ENCODE assay signal across 21 cellular contexts in the genomic region with DNA sequence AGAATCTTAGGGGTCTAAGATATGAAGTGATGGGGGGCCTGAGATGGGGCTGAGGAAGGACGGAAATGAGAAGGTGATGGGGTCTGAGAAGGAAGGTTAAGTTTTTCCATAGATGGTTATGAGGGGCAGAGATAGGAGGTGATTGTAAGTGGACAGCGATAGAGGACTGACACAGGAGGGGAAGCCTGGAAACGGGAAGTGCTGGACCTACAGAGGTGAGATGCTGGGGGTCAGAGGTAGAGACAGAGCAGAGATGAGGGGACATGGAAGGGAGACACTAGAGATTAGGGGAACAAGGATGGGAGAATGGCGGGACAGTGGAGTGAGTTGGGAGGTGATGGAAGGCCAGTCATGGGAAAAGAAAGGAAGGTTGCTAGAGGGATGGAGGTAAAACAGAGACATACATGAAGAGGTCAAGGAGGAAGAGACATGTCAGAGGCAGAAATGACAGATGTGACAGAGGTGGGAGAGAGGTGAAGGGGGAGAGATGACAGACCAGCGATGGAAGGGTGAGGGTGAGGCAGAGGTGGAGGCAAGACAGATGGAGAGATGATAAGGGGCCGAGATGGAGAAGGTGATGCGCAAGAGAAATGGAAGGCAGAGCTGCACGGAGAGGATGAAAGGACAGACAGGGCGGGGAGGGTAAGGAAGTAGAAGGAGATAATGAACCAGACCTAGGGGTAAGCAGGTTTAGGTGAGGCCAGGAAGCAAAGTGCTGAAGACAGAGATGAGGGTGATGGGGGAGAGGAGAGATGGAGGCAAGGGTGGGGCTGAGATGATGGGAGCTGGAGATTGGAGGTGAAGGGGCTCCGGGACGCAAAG. TPM values are rescaled to one million over a fixed set of nuclear protein-coding genes. Genes with fewer than 3 reads are reported as not detected.
DNase-seq lines count a peak whose midpoint lies in the region; ATAC-seq and TF ChIP-seq lines count a peak whose summit lies in the region.
"Had no signal": no experiment of that assay in that cellular context is flagged by ENCODE, and none has a peak within 500 bp of the region (broad histone marks: within the 10 kb centered on the region; RNA-seq: fewer than 3 reads in every experiment).

No MANE protein-coding gene starts in this region.

- intact Hi-C loops in heart left ventricle (cut with DNase I) (no loop called here), Right ventricle myocardium inferior (cut with DNase I) (no loop called here), uterus (cut with DNase I; ENCODE audit: low total_unique reads) (no loop called here), head of caudate nucleus (cut with DNase I) (no loop called here)

- TF ChIP-seq CTCF in heart left ventricle (IDR thresholded peaks at IDR 0.05): no peak
- no peak for TF ChIP-seq CTCF in uterus (IDR thresholded peaks at IDR 0.05)

- H3K9me3 ChIP-seq in heart left ventricle: no peaks in the 10 kb centered on the region
- no peaks in the 10 kb centered on the region for H3K9me3 ChIP-seq in muscle layer of colon (ENCODE audit: low read length)
- no peaks in the 10 kb centered on the region for H3K9me3 ChIP-seq in uterus
- H3K9me3 ChIP-seq: thyroid gland had no signal

- H3K27me3 ChIP-seq in heart left ventricle (peaks cover 12 to 81% (median 32%) of the 10 kb centered on the region in 9 donors), muscle layer of colon (ENCODE audit: control insufficient read depth in 1 of 2, insufficient read depth in 2 of 2, low read length in 2 of 2) (peaks cover 0 to 6% of the 10 kb centered on the region in 2 donors), uterus (no peaks in the 10 kb centered on the region)

- ATAC-seq in heart left ventricle (no peak), Right ventricle myocardium inferior (no peak), HG02610 (IDR thresholded peaks at IDR 0.05; ENCODE audit: unreplicated experiment) (no peak)
- ATAC-seq: natural killer cell treated with Interleukin-12 subunit alpha and Interleukin-12 subunit beta and Interleukin-15 and Interleukin-18, amount 100 ng/mL, for 72 hours; stimulated activated effector memory CD8-positive, alpha-beta T cell treated with anti-CD3 and anti-CD28 coated beads, Interleukin-12 subunit alpha, Interleukin-12 subunit beta, amount 100 ng/mL, for 72 hours had no signal

- H3K4me1 ChIP-seq in heart left ventricle (peaks cover 0 to 25% (median 0%) of the 10 kb centered on the region in 12 donors), muscle layer of colon (ENCODE audit: insufficient read depth, low read length) (peaks cover 45% of the 10 kb centered on the region), uterus (peaks cover 0 to 8% of the 10 kb centered on the region in 2 donors)

- H3K4me3 ChIP-seq in heart left ventricle (peak overlapping the region in 7 of 12 donors; percentile 18 to 52 (median 37)), muscle layer of colon (ENCODE audit: low read depth in 1 of 2, low read length in 2 of 2) (peak overlapping the region; percentile 51 to 77), uterus (peak overlapping the region; percentile 61)

- DNase-seq in heart left ventricle (no peak), Right ventricle myocardium inferior (ENCODE audit: missing footprints) (no peak), caudate nucleus (lab: John Stamatoyannopoulos, UW) (no peak), uterus (no peak), NCI-H2029 treated with DMSO at 0.1 percent for 48 hours (lab: John Stamatoyannopoulos, UW) (no peak), head of caudate nucleus (no peak)
- DNase-seq: ACHN; activated CD4-positive, alpha-beta T cell treated with anti-CD3 and anti-CD28 coated beads, Interleukin-2, amount 50 U/mL, for 4 hours; activated naive CD4-positive, alpha-beta T cell treated with anti-CD3 and anti-CD28 coated beads, Interleukin-2, amount 50 U/mL, for 16 hours; activated T-cell treated with anti-CD3 and anti-CD28 coated beads, Interleukin-2, amount 50 U/mL, for 24 hours; CD4-positive, CD25-positive, alpha-beta regulatory T cell; islet precursor cell; NCI-H187; NCI-H446 treated with DMSO at 0.1 percent for 48 hours; thyroid gland had no signal

- no peaks in the 10 kb centered on the region for H3K36me3 ChIP-seq in heart left ventricle
- H3K36me3 ChIP-seq in muscle layer of colon (ENCODE audit: insufficient read depth, low read length): no peaks in the 10 kb centered on the region
- H3K36me3 ChIP-seq in uterus: no peaks in the 10 kb centered on the region
- H3K36me3 ChIP-seq: thyroid gland had no signal

- H3K27ac ChIP-seq in heart left ventricle (peak overlapping the region in 1 of 12 donors; percentile 70), caudate nucleus (ENCODE audit: low read depth, low read length) (peak overlapping the region; percentile 3), muscle layer of colon (ENCODE audit: low read depth, low read length) (peak overlapping the region; percentile 52), uterus (peak overlapping the region; percentile 41 to 69)
- H3K27ac ChIP-seq: thyroid gland had no signal

- no peak for TF ChIP-seq POLR2A in heart left ventricle (IDR thresholded peaks at IDR 0.05)
- no peak for TF ChIP-seq POLR2A in uterus (IDR thresholded peaks at IDR 0.05)

- 40 to 51% (median 46%) methylated on average over 11 of the region's 11 CpGs for WGBS in heart left ventricle, 4 donors

- H3K9ac ChIP-seq in muscle layer of colon (ENCODE audit: low read length): no peak overlapping the region

RNA-seq across cellular contexts. Expression of gene SLC22A12, which starts 50.8 kb away (rescaled TPM):
- total RNA-seq in heart left ventricle (not detected), Right ventricle myocardium inferior (not detected), uterus (not detected)
- not detected for polyA plus RNA-seq in heart left ventricle
- total RNA-seq: CD4-positive, CD25-positive, alpha-beta regulatory T cell; natural killer cell treated with Interleukin-12 subunit alpha and Interleukin-12 subunit beta and Interleukin-15 and Interleukin-18, amount 100 ng/mL, for 72 hours; renal cortical epithelial cell; thyroid gland had no signal
- polyA plus RNA-seq: CD4-positive, CD25-positive, alpha-beta regulatory T cell; esophagus had no signal
